In genomic region chr7:74650493-74651135, GRCh38 we compare ENCODE assay signal across 8 cellular contexts. TPM values are rescaled to one million over a fixed set of nuclear protein-coding genes. Genes with fewer than 3 reads are reported as not detected.
DNase-seq lines count a peak whose midpoint lies in the region; ATAC-seq and TF ChIP-seq lines count a peak whose summit lies in the region.
"Not testable (repeated sequence)": the region's sequence is repeated elsewhere in the genome, so short reads cannot be mapped to it uniquely, and the experiment has no call there.

No MANE protein-coding gene starts in this region.

- H3K4me3 ChIP-seq in NB4 (ENCODE audit: low read depth, low read length): peak overlapping the region; percentile 26
- peak overlapping the region in 1 of 2 donors; percentile 36 for H3K4me3 ChIP-seq in tibial artery

- not testable (repeated sequence) for TF ChIP-seq POLR2A in NB4 (IDR thresholded peaks at IDR 0.05; ENCODE audit: extremely low read depth, insufficient read length)

- peak overlapping the region; percentile 91 for H3K27ac Mint-ChIP-seq in activated CD4-positive, alpha-beta T cell treated with anti-CD3 and anti-CD28 coated beads, Interleukin-2, amount 10 ng/mL, durations not matched to agents 7 days and 5 days
- peak overlapping the region; percentile 69 for H3K27ac Mint-ChIP-seq in dendritic cell treated with granulocyte-macrophage colony-stimulating factor and Interleukin-4, amounts not matched to agents 40 ng/mL and 50 ng/mL, for 4 days
- peak overlapping the region; percentile 89 to 97 (median 96) for H3K27ac Mint-ChIP-seq in naive thymus-derived CD8-positive, alpha-beta T cell

- DNase-seq in NB4 (ENCODE audit: low read depth): peak; percentile 66
- peak; percentile 35 for DNase-seq in activated CD4-positive, alpha-beta T cell treated with anti-CD3 and anti-CD28 coated beads, Interleukin-2, amount 10 ng/mL, durations not matched to agents 7 days and 5 days
- peak in 1 of 10 donors; percentile 20 for DNase-seq in naive thymus-derived CD8-positive, alpha-beta T cell
- DNase-seq in tibial artery: not testable (repeated sequence)

- H3K27me3 Mint-ChIP-seq in activated CD4-positive, alpha-beta T cell treated with anti-CD3 and anti-CD28 coated beads, Interleukin-2, amount 10 ng/mL, durations not matched to agents 7 days and 5 days; dendritic cell treated with granulocyte-macrophage colony-stimulating factor and Interleukin-4, amounts not matched to agents 40 ng/mL and 50 ng/mL, for 4 days; naive thymus-derived CD8-positive, alpha-beta T cell: not testable (repeated sequence)

- peak overlapping the region; percentile 21 to 37 for H3K27ac ChIP-seq in tibial artery

- intact Hi-C loops in dendritic cell treated with granulocyte-macrophage colony-stimulating factor and Interleukin-4, amounts not matched to agents 40 ng/mL and 50 ng/mL, for 4 days (cut with micrococcal nuclease): not testable (repeated sequence)
- intact Hi-C loops in tibial artery (cut with DNase I; ENCODE audit: low total_unique reads): loop anchor here (10.0 kb wide), 1 partner anchor 196 kb away; the partner anchor contains the start of gene GTF2IRD1

- ATAC-seq in GM18502 (IDR thresholded peaks at IDR 0.05; ENCODE audit: poor library complexity, unreplicated experiment) (peak; percentile 67), GM21619 (IDR thresholded peaks at IDR 0.05; ENCODE audit: unreplicated experiment) (peak; percentile 49), HG03064 (IDR thresholded peaks at IDR 0.05; ENCODE audit: low read depth, unreplicated experiment) (peak; percentile 56)
- peak; percentile 60 to 65 for ATAC-seq in naive thymus-derived CD8-positive, alpha-beta T cell

- TF ChIP-seq CTCF in NB4 (IDR thresholded peaks at IDR 0.05; ENCODE audit: low read depth, low read length); tibial artery (IDR thresholded peaks at IDR 0.05): not testable (repeated sequence)

- H3K4me1 ChIP-seq in tibial artery: not testable (repeated sequence)

- POLR2A ChIA-PET in activated CD4-positive, alpha-beta T cell treated with anti-CD3 and anti-CD28 coated beads, Interleukin-2, amount 10 ng/mL, durations not matched to agents 7 days and 5 days (lab: Charles Lee): not testable (repeated sequence)
- POLR2A ChIA-PET in naive thymus-derived CD8-positive, alpha-beta T cell (lab: Charles Lee): interaction anchor here (0.6 to 1.2 kb wide), 3 partner anchors 8 to 20 kb away, joined by 3 to 7 read pairs (median 7); no protein-coding TSS in a partner anchor

- H3K27me3 ChIP-seq in tibial artery: not testable (repeated sequence)

- H3K4me3 Mint-ChIP-seq in activated CD4-positive, alpha-beta T cell treated with anti-CD3 and anti-CD28 coated beads, Interleukin-2, amount 10 ng/mL, durations not matched to agents 7 days and 5 days: peak overlapping the region; percentile 77
- H3K4me3 Mint-ChIP-seq in dendritic cell treated with granulocyte-macrophage colony-stimulating factor and Interleukin-4, amounts not matched to agents 40 ng/mL and 50 ng/mL, for 4 days: peak overlapping the region; percentile 57
- peak overlapping the region; percentile 83 to 92 (median 89) for H3K4me3 Mint-ChIP-seq in naive thymus-derived CD8-positive, alpha-beta T cell

- not testable (repeated sequence) for H3K36me3 ChIP-seq in tibial artery

- H3K4me1 Mint-ChIP-seq in activated CD4-positive, alpha-beta T cell treated with anti-CD3 and anti-CD28 coated beads, Interleukin-2, amount 10 ng/mL, durations not matched to agents 7 days and 5 days: peaks cover 42% of the 10 kb centered on the region
- peaks cover 32% of the 10 kb centered on the region for H3K4me1 Mint-ChIP-seq in dendritic cell treated with granulocyte-macrophage colony-stimulating factor and Interleukin-4, amounts not matched to agents 40 ng/mL and 50 ng/mL, for 4 days (ENCODE audit: low read depth)
- peaks cover 9 to 40% (median 26%) of the 10 kb centered on the region in 4 donors for H3K4me1 Mint-ChIP-seq in naive thymus-derived CD8-positive, alpha-beta T cell

- H3K36me3 Mint-ChIP-seq in activated CD4-positive, alpha-beta T cell treated with anti-CD3 and anti-CD28 coated beads, Interleukin-2, amount 10 ng/mL, durations not matched to agents 7 days and 5 days (ENCODE audit: low read depth); dendritic cell treated with granulocyte-macrophage colony-stimulating factor and Interleukin-4, amounts not matched to agents 40 ng/mL and 50 ng/mL, for 4 days (ENCODE audit: low read depth); naive thymus-derived CD8-positive, alpha-beta T cell: not testable (repeated sequence)

- H3K9me3 ChIP-seq in tibial artery: not testable (repeated sequence)

- CTCF ChIA-PET in activated CD4-positive, alpha-beta T cell treated with anti-CD3 and anti-CD28 coated beads, Interleukin-2, amount 10 ng/mL, durations not matched to agents 7 days and 5 days (lab: Charles Lee): not testable (repeated sequence)

- not testable (repeated sequence) for H3K9me3 Mint-ChIP-seq in activated CD4-positive, alpha-beta T cell treated with anti-CD3 and anti-CD28 coated beads, Interleukin-2, amount 10 ng/mL, durations not matched to agents 7 days and 5 days; dendritic cell treated with granulocyte-macrophage colony-stimulating factor and Interleukin-4, amounts not matched to agents 40 ng/mL and 50 ng/mL, for 4 days; naive thymus-derived CD8-positive, alpha-beta T cell

RNA-seq across cellular contexts. Expression of gene GTF2I, which starts 6.9 kb away (rescaled TPM):
- total RNA-seq in activated CD4-positive, alpha-beta T cell treated with anti-CD3 and anti-CD28 coated beads, Interleukin-2, amount 10 ng/mL, durations not matched to agents 7 days and 5 days: 100 to 1,000 TPM; 162 to 163 TPM
- 100 to 1,000 TPM; 185 to 206 TPM for total RNA-seq in naive thymus-derived CD8-positive, alpha-beta T cell
- 10 to 100 TPM; 55.4 to 78.6 (median 68.1) TPM for polyA plus RNA-seq in naive thymus-derived CD8-positive, alpha-beta T cell
